Comparison of ENCODE assay signal across 18 cellular contexts in the genomic region with DNA sequence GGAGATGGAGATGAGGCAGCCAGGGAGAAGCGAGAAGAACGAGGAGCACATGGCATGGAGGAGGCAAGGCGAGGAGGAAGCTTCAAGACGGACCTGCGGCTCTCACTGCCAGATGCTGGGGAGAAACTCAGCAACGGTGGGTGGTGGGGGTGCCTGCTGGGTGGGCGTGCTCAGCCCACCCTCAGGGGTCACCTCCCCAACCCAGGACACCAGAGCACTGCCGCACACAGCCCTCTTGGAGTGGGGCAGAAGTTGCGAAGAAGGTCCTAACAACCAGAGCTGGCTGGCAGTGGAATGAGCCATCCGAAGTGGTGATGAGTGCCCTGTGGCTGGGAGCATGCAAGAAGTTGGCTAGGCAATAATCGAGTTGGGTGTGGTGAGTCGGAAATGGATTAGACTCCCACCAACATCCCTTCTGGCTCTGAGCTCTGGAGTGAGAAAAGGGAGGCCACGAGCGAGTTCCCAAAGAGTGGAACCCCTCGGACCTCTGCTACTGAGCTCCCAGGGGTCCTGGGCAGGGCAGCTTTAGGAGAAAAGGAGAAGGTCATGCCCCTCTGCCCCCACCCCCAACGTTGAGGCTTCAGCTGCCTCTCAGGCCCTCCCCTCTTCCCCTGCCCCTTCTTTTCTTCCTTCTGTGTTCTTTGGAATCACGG.
DNase-seq lines count a peak whose midpoint lies in the region; TF ChIP-seq lines count a peak whose summit lies in the region.
"Had no signal": no experiment of that assay in that cellular context is flagged by ENCODE, and none has a peak within 500 bp of the region (broad histone marks: within the 10 kb centered on the region; RNA-seq: fewer than 3 reads in every experiment).

No MANE protein-coding gene starts in this region.

- H3K36me3 Mint-ChIP-seq in activated CD4-positive, alpha-beta memory T cell treated with anti-CD3 and anti-CD28 coated beads, Interleukin-2, amount 10 ng/mL, durations not matched to agents 7 days and 5 days (ENCODE audit: low read depth): no peaks in the 10 kb centered on the region
- no peaks in the 10 kb centered on the region for H3K36me3 Mint-ChIP-seq in activated CD4-positive, alpha-beta memory T cell treated with anti-CD3 and anti-CD28 coated beads for 36 hours
- H3K36me3 Mint-ChIP-seq in osteocyte (ENCODE audit: unreplicated experiment): no peaks in the 10 kb centered on the region
- H3K36me3 Mint-ChIP-seq in type B pancreatic cell: no peaks in the 10 kb centered on the region
- H3K36me3 Mint-ChIP-seq in activated naive CD4-positive, alpha-beta T cell treated with anti-CD3 and anti-CD28 coated beads, Interleukin-2, amount 10 ng/mL, durations not matched to agents 7 days and 5 days: no peaks in the 10 kb centered on the region
- H3K36me3 Mint-ChIP-seq: CD4-positive, alpha-beta memory T cell had no signal

- peaks cover 5% of the 10 kb centered on the region for H3K27me3 Mint-ChIP-seq in activated CD4-positive, alpha-beta memory T cell treated with anti-CD3 and anti-CD28 coated beads, Interleukin-2, amount 10 ng/mL, durations not matched to agents 7 days and 5 days
- peaks cover 14% of the 10 kb centered on the region for H3K27me3 Mint-ChIP-seq in activated CD4-positive, alpha-beta memory T cell treated with anti-CD3 and anti-CD28 coated beads for 36 hours
- peaks cover 19% of the 10 kb centered on the region for H3K27me3 Mint-ChIP-seq in osteocyte (ENCODE audit: unreplicated experiment)
- H3K27me3 Mint-ChIP-seq in type B pancreatic cell: peaks cover 49% of the 10 kb centered on the region
- H3K27me3 Mint-ChIP-seq in activated naive CD4-positive, alpha-beta T cell treated with anti-CD3 and anti-CD28 coated beads, Interleukin-2, amount 10 ng/mL, durations not matched to agents 7 days and 5 days: peaks cover 33% of the 10 kb centered on the region

- CTCF ChIA-PET in activated CD4-positive, alpha-beta memory T cell treated with anti-CD3 and anti-CD28 coated beads, Interleukin-2, amount 10 ng/mL, durations not matched to agents 7 days and 5 days (lab: Charles Lee): no interaction called here
- CTCF ChIA-PET in activated CD4-positive, alpha-beta memory T cell treated with anti-CD3 and anti-CD28 coated beads for 36 hours (lab: Charles Lee): no interaction called here
- CTCF ChIA-PET in activated naive CD4-positive, alpha-beta T cell treated with anti-CD3 and anti-CD28 coated beads, Interleukin-2, amount 10 ng/mL, durations not matched to agents 7 days and 5 days (lab: Charles Lee): no interaction called here

- intact Hi-C loops in activated CD4-positive, alpha-beta memory T cell treated with anti-CD3 and anti-CD28 coated beads for 36 hours (cut with micrococcal nuclease): no loop called here

- no peaks in the 10 kb centered on the region for H3K9me3 Mint-ChIP-seq in activated CD4-positive, alpha-beta memory T cell treated with anti-CD3 and anti-CD28 coated beads, Interleukin-2, amount 10 ng/mL, durations not matched to agents 7 days and 5 days
- H3K9me3 Mint-ChIP-seq in activated CD4-positive, alpha-beta memory T cell treated with anti-CD3 and anti-CD28 coated beads for 36 hours: no peaks in the 10 kb centered on the region
- no peaks in the 10 kb centered on the region for H3K9me3 Mint-ChIP-seq in osteocyte (ENCODE audit: unreplicated experiment)
- no peaks in the 10 kb centered on the region for H3K9me3 Mint-ChIP-seq in type B pancreatic cell
- no peaks in the 10 kb centered on the region for H3K9me3 Mint-ChIP-seq in activated naive CD4-positive, alpha-beta T cell treated with anti-CD3 and anti-CD28 coated beads, Interleukin-2, amount 10 ng/mL, durations not matched to agents 7 days and 5 days
- H3K9me3 Mint-ChIP-seq: CD4-positive, alpha-beta memory T cell had no signal

- no peak overlapping the region for H3K27ac Mint-ChIP-seq in activated CD4-positive, alpha-beta memory T cell treated with anti-CD3 and anti-CD28 coated beads, Interleukin-2, amount 10 ng/mL, durations not matched to agents 7 days and 5 days
- no peak overlapping the region for H3K27ac Mint-ChIP-seq in activated CD4-positive, alpha-beta memory T cell treated with anti-CD3 and anti-CD28 coated beads for 36 hours
- H3K27ac Mint-ChIP-seq in osteocyte (ENCODE audit: unreplicated experiment) (no peak overlapping the region), type B pancreatic cell (no peak overlapping the region)
- H3K27ac Mint-ChIP-seq in activated naive CD4-positive, alpha-beta T cell treated with anti-CD3 and anti-CD28 coated beads, Interleukin-2, amount 10 ng/mL, durations not matched to agents 7 days and 5 days: no peak overlapping the region
- H3K27ac Mint-ChIP-seq: CD4-positive, alpha-beta memory T cell; GM23338 had no signal

- peak; percentile 5 for DNase-seq in activated CD4-positive, alpha-beta memory T cell treated with anti-CD3 and anti-CD28 coated beads, Interleukin-2, amount 10 ng/mL, durations not matched to agents 7 days and 5 days
- DNase-seq in activated CD4-positive, alpha-beta memory T cell treated with anti-CD3 and anti-CD28 coated beads for 36 hours: no peak
- DNase-seq in islet precursor cell (peak; percentile 43), osteocyte (ENCODE audit: extremely low spot score, unreplicated experiment) (peak; percentile 76), type B pancreatic cell (ENCODE audit: extremely low spot score, unreplicated experiment) (peak; percentile 48), foreskin melanocyte (no peak), NCI-H345 (lab: John Stamatoyannopoulos, UW) (no peak)
- DNase-seq in activated naive CD4-positive, alpha-beta T cell treated with anti-CD3 and anti-CD28 coated beads, Interleukin-2, amount 10 ng/mL, durations not matched to agents 7 days and 5 days: no peak
- DNase-seq: CD4-positive, alpha-beta memory T cell; DMS153; MG63; NCI-H1417 treated with DMSO at 0.1 percent for 48 hours; NCI-H187 treated with DMSO at 0.1 percent for 48 hours; NCI-H2107; NCI-H510A treated with DMSO at 0.1 percent for 48 hours; NCI-H748 treated with DMSO at 0.1 percent for 48 hours; SHP77 treated with DMSO at 0.1 percent for 48 hours had no signal

- TF ChIP-seq CTCF in osteocyte (IDR thresholded peaks at IDR 0.05) (no peak), type B pancreatic cell (conservative IDR thresholded peaks at IDR 0.05) (no peak)

- POLR2A ChIA-PET in activated CD4-positive, alpha-beta memory T cell treated with anti-CD3 and anti-CD28 coated beads, Interleukin-2, amount 10 ng/mL, durations not matched to agents 7 days and 5 days (lab: Charles Lee): no interaction called here
- POLR2A ChIA-PET in activated CD4-positive, alpha-beta memory T cell treated with anti-CD3 and anti-CD28 coated beads for 36 hours (lab: Charles Lee): no interaction called here

- H3K4me1 Mint-ChIP-seq in activated CD4-positive, alpha-beta memory T cell treated with anti-CD3 and anti-CD28 coated beads, Interleukin-2, amount 10 ng/mL, durations not matched to agents 7 days and 5 days: no peaks in the 10 kb centered on the region
- H3K4me1 Mint-ChIP-seq in activated CD4-positive, alpha-beta memory T cell treated with anti-CD3 and anti-CD28 coated beads for 36 hours (ENCODE audit: low read depth): no peaks in the 10 kb centered on the region
- H3K4me1 Mint-ChIP-seq in osteocyte (ENCODE audit: unreplicated experiment) (no peaks in the 10 kb centered on the region), type B pancreatic cell (ENCODE audit: unreplicated experiment) (no peaks in the 10 kb centered on the region)
- H3K4me1 Mint-ChIP-seq in activated naive CD4-positive, alpha-beta T cell treated with anti-CD3 and anti-CD28 coated beads, Interleukin-2, amount 10 ng/mL, durations not matched to agents 7 days and 5 days: no peaks in the 10 kb centered on the region
- H3K4me1 Mint-ChIP-seq: CD4-positive, alpha-beta memory T cell; GM23338 had no signal

- no peak overlapping the region for H3K4me3 Mint-ChIP-seq in activated CD4-positive, alpha-beta memory T cell treated with anti-CD3 and anti-CD28 coated beads, Interleukin-2, amount 10 ng/mL, durations not matched to agents 7 days and 5 days
- no peak overlapping the region for H3K4me3 Mint-ChIP-seq in activated CD4-positive, alpha-beta memory T cell treated with anti-CD3 and anti-CD28 coated beads for 36 hours
- H3K4me3 Mint-ChIP-seq in osteocyte (ENCODE audit: unreplicated experiment): no peak overlapping the region
- no peak overlapping the region for H3K4me3 Mint-ChIP-seq in type B pancreatic cell
- no peak overlapping the region for H3K4me3 Mint-ChIP-seq in activated naive CD4-positive, alpha-beta T cell treated with anti-CD3 and anti-CD28 coated beads, Interleukin-2, amount 10 ng/mL, durations not matched to agents 7 days and 5 days
- H3K4me3 Mint-ChIP-seq: CD4-positive, alpha-beta memory T cell; GM23338 had no signal

Comparison
In these comparisons a context has a peak if more than half of its experiments do, and no peak if none do; other contexts are left out.
1. DNase-seq: peak in activated CD4-positive, alpha-beta memory T cell treated with anti-CD3 and anti-CD28 coated beads, Interleukin-2, amount 10 ng/mL, durations not matched to agents 7 days and 5 days (single experiment), islet precursor cell (single experiment), osteocyte (single experiment) and type B pancreatic cell (single experiment); none in activated CD4-positive, alpha-beta memory T cell treated with anti-CD3 and anti-CD28 coated beads for 36 hours (single experiment), activated naive CD4-positive, alpha-beta T cell treated with anti-CD3 and anti-CD28 coated beads, Interleukin-2, amount 10 ng/mL, durations not matched to agents 7 days and 5 days (single experiment), foreskin melanocyte (single experiment) and NCI-H345 (single experiment).